10 cellular contexts compared by ENCODE assay signal in genomic region chr5:140111859-140112551, GRCh38. TPM values are rescaled to one million over a fixed set of nuclear protein-coding genes. Genes with fewer than 3 reads are reported as not detected.
DNase-seq lines count a peak whose midpoint lies in the region; ATAC-seq and TF ChIP-seq lines count a peak whose summit lies in the region.
"Had no signal": no experiment of that assay in that cellular context is flagged by ENCODE, and none has a peak within 500 bp of the region (broad histone marks: within the 10 kb centered on the region; RNA-seq: fewer than 3 reads in every experiment).

No MANE protein-coding gene starts in this region.

- H2AFZ ChIP-seq in H9 (ENCODE audit: low read length), result no peak overlapping the region

- no peak overlapping the region for H2BK5ac ChIP-seq in H9 (ENCODE audit: insufficient read length, low read length)

- H4K20me1 ChIP-seq in H9 (ENCODE audit: control insufficient read depth, insufficient read depth, insufficient read length), result no peaks in the 10 kb centered on the region

- H3K27ac ChIP-seq in H9 (ENCODE audit: insufficient read length, low read depth, low read length) (no peak overlapping the region), adrenal gland (peak overlapping the region in 3 of 5 donors; percentile 11 to 99 (median 96)), upper lobe of right lung (no peak overlapping the region)

- H3K9me3 ChIP-seq in H9 (ENCODE audit: control insufficient read depth, low read depth, low read length), result no peaks in the 10 kb centered on the region
- no peaks in the 10 kb centered on the region for H3K9me3 ChIP-seq in adrenal gland (replicated peaks in 1 of 3)
- H3K9me3 ChIP-seq in upper lobe of right lung, result no peaks in the 10 kb centered on the region

- H3K9me3 Mint-ChIP-seq in H9, result no peaks in the 10 kb centered on the region
- no peaks in the 10 kb centered on the region for H3K9me3 Mint-ChIP-seq in natural killer cell treated with Interleukin-12 subunit alpha and Interleukin-12 subunit beta and Interleukin-15 and Interleukin-18, amount 100 ng/mL, for 72 hours

- H4K5ac ChIP-seq in H9 (ENCODE audit: insufficient read length, low read depth, low read length), result no peak overlapping the region

- H3K79me2 ChIP-seq in H9 (ENCODE audit: insufficient read depth, low read length), result no peaks in the 10 kb centered on the region

- H3K4me1 ChIP-seq in H9 (ENCODE audit: insufficient read depth, low read length) (peaks cover 5% of the 10 kb centered on the region; the same call in 1 of the 2 replicates), adrenal gland (replicated peaks in 1 of 2) (peaks cover 26 to 69% of the 10 kb centered on the region in 2 donors), upper lobe of right lung (peaks cover 53% of the 10 kb centered on the region)

- H4K8ac ChIP-seq in H9 (replicated peaks; ENCODE audit: insufficient read length, low read depth, low read length), result no peak overlapping the region

- H4K91ac ChIP-seq in H9 (ENCODE audit: insufficient read length, low read depth, low read length), result no peak overlapping the region

- no peak overlapping the region for H3K9ac ChIP-seq in H9 (ENCODE audit: extremely low read depth, insufficient read length, low read length)

- no peak overlapping the region for H3K27ac Mint-ChIP-seq in H9
- no peak overlapping the region for H3K27ac Mint-ChIP-seq in natural killer cell treated with Interleukin-12 subunit alpha and Interleukin-12 subunit beta and Interleukin-15 and Interleukin-18, amount 100 ng/mL, for 72 hours

- H2BK12ac ChIP-seq in H9 (ENCODE audit: insufficient read length, low read depth, low read length), result no peak overlapping the region

- H3K27me3 ChIP-seq in H9 (ENCODE audit: insufficient read depth, low read length) (peaks cover 26% of the 10 kb centered on the region), adrenal gland (no peaks in the 10 kb centered on the region), upper lobe of right lung (no peaks in the 10 kb centered on the region)

- H3K36me3 ChIP-seq in adrenal gland (replicated peaks in 1 of 2) (no peaks in the 10 kb centered on the region), upper lobe of right lung (no peaks in the 10 kb centered on the region)

- H3K14ac ChIP-seq in H9 (ENCODE audit: insufficient read depth, low read length), result no peak overlapping the region

- peaks cover 35% of the 10 kb centered on the region for H3K23me2 ChIP-seq in H9 (ENCODE audit: insufficient read length, low read depth, low read length, poor library complexity, severe bottlenecking)

- TF ChIP-seq CTCF in H9 (conservative IDR thresholded peaks at IDR 0.05) (no peak), adrenal gland (IDR thresholded peaks at IDR 0.05) (no peak), upper lobe of right lung (IDR thresholded peaks at IDR 0.05) (no peak)

- H2AK5ac ChIP-seq in H9 (ENCODE audit: insufficient read length, low read length), result no peak overlapping the region

- no peak overlapping the region for H2BK120ac ChIP-seq in H9 (ENCODE audit: low read depth, low read length, poor library complexity, severe bottlenecking)

- peak; percentile 30 for DNase-seq in CD1c-positive myeloid dendritic cell (ENCODE audit: extremely low spot score)
- no peak for DNase-seq in H9
- no peak for DNase-seq in adrenal gland
- DNase-seq in natural killer cell treated with Interleukin-12 subunit alpha and Interleukin-12 subunit beta and Interleukin-15 and Interleukin-18, amount 100 ng/mL, for 72 hours (ENCODE audit: low spot score), result no peak
- no peak for DNase-seq in upper lobe of right lung
- no peak for DNase-seq in effector CD8-positive, alpha-beta T cell (lab: John Stamatoyannopoulos, UW)
- DNase-seq in activated CD8-positive, alpha-beta memory T cell treated with anti-CD3 and anti-CD28 coated beads, Interleukin-2, amount 50 U/mL, for 48 hours, result no peak
- DNase-seq: PC-3; stimulated activated CD8-positive, alpha-beta memory T cell treated with anti-CD3 and anti-CD28 coated beads, Interleukin-4, amount 100 ng/mL, for 48 hours had no signal

- no CpG with 5 or more reads among the region's 8 CpGs for WGBS in H9 (ENCODE audit: extremely low coverage, insufficient read length, low lambda C conversion rate)
- 74 to 78% (median 77%) methylated on average over 8 of the region's 8 CpGs for WGBS in adrenal gland, 4 donors

- H3K4me2 ChIP-seq in H9 (ENCODE audit: insufficient read depth, insufficient read length, low read length), result peak overlapping the region; percentile 88

- no peak for ATAC-seq in natural killer cell treated with Interleukin-12 subunit alpha and Interleukin-12 subunit beta and Interleukin-15 and Interleukin-18, amount 100 ng/mL, for 72 hours
- ATAC-seq in upper lobe of right lung, result no peak
- ATAC-seq in HG02852 (IDR thresholded peaks at IDR 0.05; ENCODE audit: unreplicated experiment), result no peak
- ATAC-seq: PC-3 had no signal

- H3K4ac ChIP-seq in H9 (ENCODE audit: low read depth, low read length), result no peak overlapping the region

- H3K4me3 ChIP-seq in adrenal gland (no peak overlapping the region), upper lobe of right lung (no peak overlapping the region)

- no peaks in the 10 kb centered on the region for H3K79me1 ChIP-seq in H9 (ENCODE audit: insufficient read depth, low read depth, low read length, poor library complexity, severe bottlenecking)

- no peak overlapping the region for H3K18ac ChIP-seq in H9 (ENCODE audit: insufficient read length, low read depth, low read length)

- no peak overlapping the region for H3K56ac ChIP-seq in H9 (ENCODE audit: insufficient read length, low read depth, low read length)

- H3K27me3 Mint-ChIP-seq in H9 (ENCODE audit: low read depth), result peaks cover 81% of the 10 kb centered on the region
- peaks cover 8 to 13% of the 10 kb centered on the region in 2 donors for H3K27me3 Mint-ChIP-seq in natural killer cell treated with Interleukin-12 subunit alpha and Interleukin-12 subunit beta and Interleukin-15 and Interleukin-18, amount 100 ng/mL, for 72 hours

- intact Hi-C loops in adrenal gland (cut with DNase I), result loop anchor here in 1 of 2 donors (5.0 kb wide), 1 partner anchor 35 kb away; no protein-coding TSS in a partner anchor
- intact Hi-C loops in upper lobe of right lung (cut with DNase I), result no loop called here

- H2BK20ac ChIP-seq in H9 (ENCODE audit: low read depth, low read length, poor library complexity, severe bottlenecking), result no peak overlapping the region

- H3K4me1 Mint-ChIP-seq in H9, result peaks cover 39 to 41% of the 10 kb centered on the region in 2 experiments
- peaks cover 28 to 49% of the 10 kb centered on the region in 2 donors for H3K4me1 Mint-ChIP-seq in natural killer cell treated with Interleukin-12 subunit alpha and Interleukin-12 subunit beta and Interleukin-15 and Interleukin-18, amount 100 ng/mL, for 72 hours (ENCODE audit: low read depth in 2 of 2)

- no peak overlapping the region for H2BK15ac ChIP-seq in H9 (ENCODE audit: low read depth, low read length)

- no peak overlapping the region for H3T11ph ChIP-seq in H9 (ENCODE audit: low read length)

- no peak for TF ChIP-seq POLR2A in adrenal gland (IDR thresholded peaks at IDR 0.05)

- no peak overlapping the region for H3K23ac ChIP-seq in H9 (ENCODE audit: insufficient read length, low read depth, low read length)

- peak overlapping the region in 1 of 2 experiments; percentile 88; a peak in 3 of 5 replicates for H3K4me3 Mint-ChIP-seq in H9
- H3K4me3 Mint-ChIP-seq in natural killer cell treated with Interleukin-12 subunit alpha and Interleukin-12 subunit beta and Interleukin-15 and Interleukin-18, amount 100 ng/mL, for 72 hours, result peak overlapping the region; percentile 99

- no peaks in the 10 kb centered on the region for H3K36me3 Mint-ChIP-seq in H9 (ENCODE audit: insufficient read depth in 1 of 3, low read depth in 3 of 3)
- no peaks in the 10 kb centered on the region for H3K36me3 Mint-ChIP-seq in natural killer cell treated with Interleukin-12 subunit alpha and Interleukin-12 subunit beta and Interleukin-15 and Interleukin-18, amount 100 ng/mL, for 72 hours

RNA-seq across cellular contexts. Expression of gene PURA, which starts 1.9 kb away (rescaled TPM):
- total RNA-seq in H9 (2021) (3.3 and 3.6 TPM in 2 replicates), adrenal gland (10 to 100 TPM; 19.0 to 37.0 (median 25.4) TPM), upper lobe of right lung (31.5 TPM)
- 10 to 100 TPM in 1 of 3 donors, 1 to 10 TPM in 2; 4.9 to 14.0 (median 10.0) TPM for polyA plus RNA-seq in adrenal gland
- total RNA-seq in natural killer cell treated with Interleukin-12 subunit alpha and Interleukin-12 subunit beta and Interleukin-15 and Interleukin-18, amount 100 ng/mL, for 72 hours, result 10 to 100 TPM; 11.1 to 14.0 TPM

RNA-seq across cellular contexts. Expression of gene IGIP, which starts 13.7 kb away (rescaled TPM):
- total RNA-seq in H9 (2021) (0.52 and 0.53 TPM in 2 replicates), adrenal gland (10 to 100 TPM in 7 of 8 donors, 1 to 10 TPM in 1; 8.8 to 25.9 (median 13.8) TPM), upper lobe of right lung (17.3 TPM)
- 10 to 100 TPM in 2 of 3 donors, 1 to 10 TPM in 1; 5.6 to 14.8 (median 10.9) TPM for polyA plus RNA-seq in adrenal gland
- 1 to 10 TPM; 2.6 to 3.1 TPM for total RNA-seq in natural killer cell treated with Interleukin-12 subunit alpha and Interleukin-12 subunit beta and Interleukin-15 and Interleukin-18, amount 100 ng/mL, for 72 hours

Comparison
In these comparisons a context has a peak if more than half of its experiments do, and no peak if none do; other contexts are left out.
1. H3K27ac ChIP-seq: peak in adrenal gland (3 of 5); none in H9 (single experiment) and upper lobe of right lung (single experiment).